In genomic region chr3:59108091-59108815, GRCh38 we compare ENCODE assay signal across 1 cellular context.
TF ChIP-seq lines count a peak whose summit lies in the region.

No MANE protein-coding gene starts in this region.

TF ChIP-seq in H1, 55 proteins besides CTCF, POLR2A, EP300 and RAD21:
- TF ChIP-seq ATF3 (IDR thresholded peaks at IDR 0.05; ENCODE audit: insufficient read depth, low read depth, low read length): no peak
- no peak for TF ChIP-seq HDAC2 (IDR thresholded peaks at IDR 0.05; ENCODE audit: borderline replicate concordance in 1 of 2, low read depth in 2 of 2, low read length in 2 of 2)
- TF ChIP-seq RXRA (IDR thresholded peaks at IDR 0.05; ENCODE audit: insufficient read depth, low read depth, low read length): no peak
- TF ChIP-seq BRCA1 (IDR thresholded peaks at IDR 0.05; ENCODE audit: low read depth, low read length): no peak
- no peak for TF ChIP-seq CREB1 (IDR thresholded peaks at IDR 0.05)
